ENCODE assay signal across 13 cellular contexts in the genomic region with DNA sequence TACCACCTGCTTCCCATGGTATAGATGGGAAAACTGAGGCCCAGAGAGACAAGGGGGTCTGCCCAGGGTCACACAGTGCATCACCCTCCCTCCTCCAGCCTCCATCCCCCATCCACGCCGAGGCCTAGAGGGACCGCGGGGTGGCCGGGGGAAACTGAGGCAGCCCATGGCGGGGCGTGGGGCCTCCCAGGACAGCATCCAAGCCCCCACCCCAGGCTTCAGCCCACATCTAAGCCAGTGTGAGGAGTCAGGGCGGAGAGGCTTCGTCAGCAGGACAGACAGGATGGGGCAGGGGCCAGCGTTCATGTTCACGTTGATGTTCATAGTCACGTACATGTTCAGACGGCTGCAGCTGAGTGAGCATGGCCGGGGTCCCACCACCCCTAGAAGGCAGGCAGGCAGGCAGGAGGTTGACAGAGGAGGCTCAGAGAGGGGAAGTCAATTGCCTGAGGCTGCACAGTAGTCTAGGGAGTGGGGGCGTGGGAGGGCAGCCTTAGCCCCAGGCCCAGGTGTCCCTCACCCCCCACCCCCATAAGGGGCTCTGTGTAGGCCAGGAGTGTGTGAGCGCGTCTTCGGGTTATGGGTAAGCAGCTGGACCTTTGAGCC. TPM values are rescaled to one million over a fixed set of nuclear protein-coding genes. Genes with fewer than 3 reads are reported as not detected.
DNase-seq lines count a peak whose midpoint lies in the region; ATAC-seq and TF ChIP-seq lines count a peak whose summit lies in the region.
"Had no signal": no experiment of that assay in that cellular context is flagged by ENCODE, and none has a peak within 500 bp of the region (broad histone marks: within the 10 kb centered on the region; RNA-seq: fewer than 3 reads in every experiment).

No MANE protein-coding gene starts in this region.

- DNase-seq in right atrium auricular region (ENCODE audit: low spot score) (no peak), left ventricle myocardium superior (no peak), prostate gland (ENCODE audit: low spot score) (no peak), vagina (ENCODE audit: extremely low spot score in 2 of 2) (no peak), UCSD-AML1 (lab: John Stamatoyannopoulos, UW; ENCODE audit: unreplicated experiment) (no peak), NCI-H146 treated with DMSO at 0.1 percent for 48 hours (lab: John Stamatoyannopoulos, UW; ENCODE audit: unreplicated experiment) (no peak)
- DNase-seq: DMS 273 treated with DMSO at 0.1 percent for 48 hours; effector CD8-positive, alpha-beta T cell; NCI-H1048; NCI-H510A treated with DMSO at 0.1 percent for 48 hours had no signal

- no peak overlapping the region for H3K4me3 ChIP-seq in right atrium auricular region
- H3K4me3 ChIP-seq in prostate gland = no peak overlapping the region
- peak overlapping the region in 1 of 2 donors; percentile 0 for H3K4me3 ChIP-seq in vagina

- H3K4me1 ChIP-seq in right atrium auricular region (peaks cover 0 to 48% of the 10 kb centered on the region in 2 donors), prostate gland (replicated peaks) (no peaks in the 10 kb centered on the region), vagina (peaks cover 40% of the 10 kb centered on the region)

- H3K27ac ChIP-seq in right atrium auricular region (peak overlapping the region; percentile 90 to 96), prostate gland (peak overlapping the region; percentile 74 to 79), vagina (peak overlapping the region; percentile 96)

- TF ChIP-seq CTCF in right atrium auricular region (IDR thresholded peaks at IDR 0.05) = no peak
- TF ChIP-seq CTCF in prostate gland (IDR thresholded peaks at IDR 0.05) = no peak
- no peak for TF ChIP-seq CTCF in vagina (IDR thresholded peaks at IDR 0.05)

- intact Hi-C loops in left ventricle myocardium superior (cut with micrococcal nuclease) = no loop called here
- intact Hi-C loops in prostate gland (cut with DNase I) = no loop called here
- intact Hi-C loops in vagina (cut with DNase I) = no loop called here

- ATAC-seq in left ventricle myocardium superior (no peak), esophagus mucosa (peak; percentile 3), HG02870 (IDR thresholded peaks at IDR 0.05; ENCODE audit: unreplicated experiment) (no peak)

- WGBS in prostate gland = 72% methylated on average over 17 of the region's 18 CpGs

- H3K9me3 ChIP-seq in right atrium auricular region = no peaks in the 10 kb centered on the region
- no peaks in the 10 kb centered on the region for H3K9me3 ChIP-seq in prostate gland
- no peaks in the 10 kb centered on the region for H3K9me3 ChIP-seq in vagina

- H3K36me3 ChIP-seq in right atrium auricular region (peaks cover 62% of the 10 kb centered on the region), prostate gland (peaks cover 21 to 26% of the 10 kb centered on the region in 2 donors), vagina (peaks cover 0 to 48% of the 10 kb centered on the region in 2 donors)

- H3K27me3 ChIP-seq in right atrium auricular region (no peaks in the 10 kb centered on the region), prostate gland (replicated peaks; ENCODE audit: insufficient read depth) (no peaks in the 10 kb centered on the region), vagina (no peaks in the 10 kb centered on the region)

- TF ChIP-seq POLR2A in prostate gland (IDR thresholded peaks at IDR 0.05) (no peak), vagina (IDR thresholded peaks at IDR 0.05) (no peak)

RNA-seq across cellular contexts. Expression of gene SMIM24, which starts 23.3 kb away (rescaled TPM):
- total RNA-seq in right atrium auricular region (not detected), left ventricle myocardium superior (not detected), esophagus mucosa (not detected), prostate gland (1 to 10 TPM in 1 of 2 donors, under 1 TPM in 1; 0.32 to 1.6 TPM), vagina (not detected)

RNA-seq across cellular contexts. Expression of gene SMIM44, which starts 26.2 kb away (rescaled TPM):
- total RNA-seq in right atrium auricular region (not detected), left ventricle myocardium superior (not detected), esophagus mucosa (not detected), prostate gland (1 to 10 TPM in 1 of 2 donors, not detected in 1; 1.7 TPM), vagina (not detected)
- total RNA-seq: renal cortical epithelial cell had no signal

RNA-seq across cellular contexts. Expression of gene DOHH, which starts 43.4 kb away (rescaled TPM):
- total RNA-seq in right atrium auricular region (10 to 100 TPM; 14.1 to 18.4 TPM), left ventricle myocardium superior (11.0 TPM), esophagus mucosa (11.1 TPM), prostate gland (10 to 100 TPM; 26.1 to 26.9 TPM), vagina (15.0 TPM)

RNA-seq across cellular contexts. Expression of gene FZR1, which starts 49.1 kb away (rescaled TPM):
- 10 to 100 TPM; 20.6 to 21.7 TPM for total RNA-seq in right atrium auricular region
- total RNA-seq in left ventricle myocardium superior = 19.2 TPM
- 38.5 TPM for total RNA-seq in esophagus mucosa
- 10 to 100 TPM; 32.2 to 64.9 TPM for total RNA-seq in prostate gland
- total RNA-seq in vagina = 29.2 TPM
